ENCODE assay signal across 10 cellular contexts in the genomic region with DNA sequence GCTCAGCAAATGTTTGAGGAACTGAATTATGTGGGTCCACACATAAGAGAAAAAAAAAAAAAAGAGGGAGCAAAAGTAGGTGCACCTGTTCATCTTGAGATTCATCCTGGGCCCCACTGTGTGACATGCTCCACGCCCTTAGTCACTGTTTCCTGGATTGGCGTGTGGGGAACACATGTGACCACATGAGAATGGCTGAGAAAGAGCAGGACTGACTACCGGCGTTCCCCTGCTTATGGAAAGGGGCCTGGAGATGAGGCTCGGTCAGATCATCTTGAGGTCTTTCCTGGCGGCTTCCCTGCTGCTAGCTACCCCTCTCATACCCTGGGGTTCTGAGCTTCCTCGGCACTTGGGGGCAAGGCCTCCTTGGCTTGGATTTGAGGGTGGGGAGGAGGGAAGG. TPM values are rescaled to one million over a fixed set of nuclear protein-coding genes. Genes with fewer than 3 reads are reported as not detected.
DNase-seq lines count a peak whose midpoint lies in the region; ATAC-seq and TF ChIP-seq lines count a peak whose summit lies in the region.
"Had no signal": no experiment of that assay in that cellular context is flagged by ENCODE, and none has a peak within 500 bp of the region (broad histone marks: within the 10 kb centered on the region; RNA-seq: fewer than 3 reads in every experiment).

No MANE protein-coding gene starts in this region.

- 47% methylated on average over 7 of the region's 7 CpGs for WGBS in right cardiac atrium
- 31 to 36% methylated on average over 7 of the region's 7 CpGs for WGBS in upper lobe of left lung, 2 donors

- peaks cover 9% of the 10 kb centered on the region for H3K36me3 Mint-ChIP-seq in activated naive CD8-positive, alpha-beta T cell treated with anti-CD3 and anti-CD28 coated beads, Interleukin-2, amount 10 ng/mL, durations not matched to agents 7 days and 5 days

- H3K4me1 ChIP-seq in right cardiac atrium (ENCODE audit: control insufficient read depth, insufficient read depth, low read length) (peaks cover 36% of the 10 kb centered on the region), muscle layer of colon (ENCODE audit: insufficient read depth, low read length) (peaks cover 73% of the 10 kb centered on the region), upper lobe of left lung (peaks cover 69 to 83% (median 80%) of the 10 kb centered on the region in 4 donors), BE2C (no peaks in the 10 kb centered on the region; the same call in 1 of the 2 replicates)

- H3K27ac Mint-ChIP-seq in activated naive CD8-positive, alpha-beta T cell treated with anti-CD3 and anti-CD28 coated beads, Interleukin-2, amount 10 ng/mL, durations not matched to agents 7 days and 5 days: peak overlapping the region; percentile 54

- H3K27me3 ChIP-seq in right cardiac atrium (ENCODE audit: control insufficient read depth, insufficient read depth) (no peaks in the 10 kb centered on the region), muscle layer of colon (ENCODE audit: control insufficient read depth in 1 of 2, insufficient read depth in 2 of 2, low read length in 2 of 2) (no peaks in the 10 kb centered on the region), upper lobe of left lung (no peaks in the 10 kb centered on the region), BE2C (no peaks in the 10 kb centered on the region)

- no peak for TF ChIP-seq POLR2A in upper lobe of left lung (IDR thresholded peaks at IDR 0.05)

- no peak for ATAC-seq in right cardiac atrium
- no peak for ATAC-seq in activated naive CD8-positive, alpha-beta T cell treated with anti-CD3 and anti-CD28 coated beads, Interleukin-2, amount 10 ng/mL, durations not matched to agents 7 days and 5 days (ENCODE audit: low read depth)
- no peak for ATAC-seq in upper lobe of left lung (ENCODE audit: low FRiP score in 2 of 2)
- no peak for ATAC-seq in HG03520 (IDR thresholded peaks at IDR 0.05; ENCODE audit: unreplicated experiment)

- POLR2A ChIA-PET in activated naive CD8-positive, alpha-beta T cell treated with anti-CD3 and anti-CD28 coated beads, Interleukin-2, amount 10 ng/mL, durations not matched to agents 7 days and 5 days (lab: Charles Lee): interaction anchor here (2.8 kb wide), 1 partner anchor 194 kb away, joined by 13 read pairs; a partner anchor contains a TSS

- DNase-seq in right cardiac atrium (peak in 1 of 3 donors; percentile 51), cardiac septum (ENCODE audit: low spot score) (no peak), upper lobe of left lung (peak in 1 of 2 donors; percentile 53), BE2C (no peak), DMS153 treated with DMSO at 0.1 percent for 48 hours (lab: John Stamatoyannopoulos, UW; ENCODE audit: unreplicated experiment) (no peak)
- DNase-seq in activated naive CD8-positive, alpha-beta T cell treated with anti-CD3 and anti-CD28 coated beads, Interleukin-2, amount 10 ng/mL, durations not matched to agents 7 days and 5 days: no peak
- DNase-seq: central memory CD4-positive, alpha-beta T cell had no signal

- H3K9ac ChIP-seq in muscle layer of colon (ENCODE audit: low read length): no peak overlapping the region

- no peaks in the 10 kb centered on the region for H3K9me3 ChIP-seq in right cardiac atrium (ENCODE audit: control insufficient read depth, low read length)
- H3K9me3 ChIP-seq in muscle layer of colon (ENCODE audit: low read length): no peaks in the 10 kb centered on the region
- H3K9me3 ChIP-seq in upper lobe of left lung: no peaks in the 10 kb centered on the region
- H3K9me3 ChIP-seq in BE2C: no peaks in the 10 kb centered on the region

- peaks cover 71% of the 10 kb centered on the region for H3K4me1 Mint-ChIP-seq in activated naive CD8-positive, alpha-beta T cell treated with anti-CD3 and anti-CD28 coated beads, Interleukin-2, amount 10 ng/mL, durations not matched to agents 7 days and 5 days

- H3K9me3 Mint-ChIP-seq in activated naive CD8-positive, alpha-beta T cell treated with anti-CD3 and anti-CD28 coated beads, Interleukin-2, amount 10 ng/mL, durations not matched to agents 7 days and 5 days: no peaks in the 10 kb centered on the region

- H3K4me3 ChIP-seq in right cardiac atrium (ENCODE audit: low read length): peak overlapping the region; percentile 1
- peak overlapping the region in 1 of 2 donors; percentile 87 for H3K4me3 ChIP-seq in muscle layer of colon (ENCODE audit: low read depth in 1 of 2, low read length in 2 of 2)
- peak overlapping the region in 2 of 4 donors; percentile 33 to 89 for H3K4me3 ChIP-seq in upper lobe of left lung
- H3K4me3 ChIP-seq in BE2C (ENCODE audit: low read depth, low read length): no peak overlapping the region

- no peak for TF ChIP-seq EP300 in upper lobe of left lung (IDR thresholded peaks at IDR 0.05)

- intact Hi-C loops in right cardiac atrium (cut with DNase I): no loop called here
- intact Hi-C loops in cardiac septum (cut with DNase I): no loop called here

- H3K27me3 Mint-ChIP-seq in activated naive CD8-positive, alpha-beta T cell treated with anti-CD3 and anti-CD28 coated beads, Interleukin-2, amount 10 ng/mL, durations not matched to agents 7 days and 5 days: no peaks in the 10 kb centered on the region

- H3K36me3 ChIP-seq in muscle layer of colon (ENCODE audit: insufficient read depth, low read length) (peaks cover 3% of the 10 kb centered on the region), upper lobe of left lung (peaks cover 0 to 7% (median 0%) of the 10 kb centered on the region in 4 donors), BE2C (peaks cover 5% of the 10 kb centered on the region)

- H3K27ac ChIP-seq in right cardiac atrium (ENCODE audit: low read length): peak overlapping the region; percentile 63
- H3K27ac ChIP-seq in muscle layer of colon (ENCODE audit: low read depth, low read length): peak overlapping the region; percentile 19
- peak overlapping the region; percentile 33 to 92 (median 86) for H3K27ac ChIP-seq in upper lobe of left lung
- H3K27ac ChIP-seq: HL-60 had no signal

- peak overlapping the region; percentile 92 for H3K4me3 Mint-ChIP-seq in activated naive CD8-positive, alpha-beta T cell treated with anti-CD3 and anti-CD28 coated beads, Interleukin-2, amount 10 ng/mL, durations not matched to agents 7 days and 5 days

- TF ChIP-seq CTCF in upper lobe of left lung (IDR thresholded peaks at IDR 0.05): no peak
- TF ChIP-seq CTCF in BE2C (IDR thresholded peaks at IDR 0.05; ENCODE audit: low read depth, low read length): no peak

RNA-seq across cellular contexts. Expression of a gene that starts 3.9 kb away (rescaled TPM):
- total RNA-seq in right cardiac atrium (100 to 1,000 TPM in 2 of 4 donors, 10 to 100 TPM in 2; 82.2 to 126 (median 101) TPM), cardiac septum (68.1 TPM), upper lobe of left lung (10 to 100 TPM; 28.4 to 87.0 (median 55.1) TPM)
- polyA plus RNA-seq in right cardiac atrium: 127 TPM
- 10 to 100 TPM; 31.4 to 32.3 TPM for total RNA-seq in activated naive CD8-positive, alpha-beta T cell treated with anti-CD3 and anti-CD28 coated beads, Interleukin-2, amount 10 ng/mL, durations not matched to agents 7 days and 5 days
- 68.8 TPM for polyA plus RNA-seq in BE2C (2012; ENCODE audit: insufficient read depth, insufficient read length, low read depth)

RNA-seq across cellular contexts. Expression of a gene that starts 6.0 kb away (rescaled TPM):
- total RNA-seq in right cardiac atrium (10 to 100 TPM; 24.0 to 31.5 (median 30.4) TPM), cardiac septum (28.4 TPM), upper lobe of left lung (10 to 100 TPM; 33.3 to 85.9 (median 46.4) TPM)
- polyA plus RNA-seq in right cardiac atrium: 14.9 TPM
- 10 to 100 TPM; 31.1 to 34.1 TPM for total RNA-seq in activated naive CD8-positive, alpha-beta T cell treated with anti-CD3 and anti-CD28 coated beads, Interleukin-2, amount 10 ng/mL, durations not matched to agents 7 days and 5 days
- 33.3 TPM for polyA plus RNA-seq in BE2C (2012; ENCODE audit: insufficient read depth, insufficient read length, low read depth)

Comparison
In these comparisons a context has a peak if more than half of its experiments do, and no peak if none do; other contexts are left out.
1. H3K27ac ChIP-seq: peak in every context shown above with its lines; median percentile 86 in upper lobe of left lung; 63 in right cardiac atrium; 19 in muscle layer of colon.